In the genomic region with DNA sequence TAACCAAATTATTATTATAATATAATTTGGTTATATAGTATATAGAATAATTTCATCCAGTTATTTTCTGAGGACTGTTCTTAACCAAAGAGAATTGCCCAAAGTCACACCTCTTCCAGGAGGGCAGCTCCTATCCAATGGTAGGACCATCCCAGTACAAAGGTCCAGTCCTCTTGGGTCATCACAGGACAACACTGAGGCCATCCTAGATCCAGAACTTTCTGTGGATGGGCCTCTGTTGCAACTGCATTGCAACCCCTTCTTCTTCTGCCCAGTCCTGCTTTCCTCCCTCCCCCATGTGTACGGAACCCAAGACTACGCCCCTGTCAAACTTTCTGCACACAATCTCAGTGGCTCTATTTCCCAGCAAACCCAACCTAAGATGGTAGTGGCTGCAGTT, we compare ENCODE assay signal across 36 cellular contexts. TPM values are rescaled to one million over a fixed set of nuclear protein-coding genes. Genes with fewer than 3 reads are reported as not detected.
"Had no signal": no experiment of that assay in that cellular context is flagged by ENCODE, and none has a peak within 500 bp of the region (broad histone marks: within the 10 kb centered on the region; RNA-seq: fewer than 3 reads in every experiment).

No MANE protein-coding gene starts in this region.

- H3K4me1 Mint-ChIP-seq: natural killer cell; stimulated activated naive CD8-positive, alpha-beta T cell treated with anti-CD3 and anti-CD28 coated beads, Interleukin-15, amount 100 ng/mL, for 72 hours had no signal

- H3K27me3 Mint-ChIP-seq: type B pancreatic cell had no signal

- H3K4me3 ChIP-seq: neural progenitor cell, pancreas, prostate gland, right atrium auricular region, skin epidermis, smooth muscle cell, spleen, suprapubic skin, testis, tibial artery, transverse colon, upper lobe of right lung, uterus had no signal

- H3K27ac ChIP-seq: neural progenitor cell, neutrophil, pancreas, prostate gland, right atrium auricular region, skin epidermis, spleen, suprapubic skin, testis, tibial artery, transverse colon, upper lobe of right lung, uterus had no signal

- H3K4me3 Mint-ChIP-seq: naive thymus-derived CD4-positive, alpha-beta T cell; natural killer cell; nephron; neural progenitor cell; stimulated activated memory B cell treated with anti-CD40 and anti-IgM and Interleukin-4, amounts not matched to agents 10 μg/mL and 1 μg/mL and 100 μg/mL, for 72 hours; stimulated activated naive CD8-positive, alpha-beta T cell treated with anti-CD3 and anti-CD28 coated beads, Interleukin-15, amount 100 ng/mL, for 72 hours; type B pancreatic cell had no signal

- H3K36me3 ChIP-seq: neural progenitor cell, neutrophil, pancreas, prostate gland, right atrium auricular region, spleen, suprapubic skin, tibial artery, transverse colon, upper lobe of right lung, uterus had no signal

- H2AFZ ChIP-seq: neural progenitor cell had no signal

- H3K4me1 ChIP-seq: prostate gland, right atrium auricular region, testis, tibial artery, transverse colon, upper lobe of right lung, uterus had no signal

- DNase-seq: naive thymus-derived CD4-positive, alpha-beta T cell; natural killer cell; nucleus accumbens; pancreas; retina; spleen; stimulated activated CD4-positive, alpha-beta T cell treated with anti-CD3 and anti-CD28 coated beads, Interleukin-12 subunit alpha, Interleukin-12 subunit beta, amount 100 ng/mL, for 4 hours; stimulated activated CD4-positive, alpha-beta T cell treated with anti-CD3 and anti-CD28 coated beads, Interleukin-1b, Interleukin-23, amount 100 ng/mL, for 48 hours; stimulated activated CD4-positive, alpha-beta T cell treated with anti-CD3 and anti-CD28 coated beads, Interleukin-4, amount 100 ng/mL, for 1 hour; stimulated activated CD4-positive, alpha-beta T cell treated with anti-CD3 and anti-CD28 coated beads, Interleukin-4, amount 100 ng/mL, for 4 hours; stimulated activated CD8-positive, alpha-beta memory T cell treated with anti-CD3 and anti-CD28 coated beads, Interleukin-4, amount 100 ng/mL, for 48 hours; stimulated activated naive CD4-positive, alpha-beta T cell; stimulated activated naive CD8-positive, alpha-beta T cell treated with anti-CD3 and anti-CD28 coated beads, Interleukin-15, amount 100 ng/mL, for 72 hours; stimulated activated naive CD8-positive, alpha-beta T cell treated with anti-CD3 and anti-CD28 coated beads, Interleukin-15, Interleukin-2, amounts not matched to agents 100 U/mL and 50 U/mL, for 24 hours; substantia nigra; testis; tibial artery; transverse colon; upper lobe of right lung; uterus had no signal

- ATAC-seq: naive thymus-derived CD4-positive, alpha-beta T cell; natural killer cell; pancreas; sciatic nerve; stimulated activated memory B cell treated with anti-CD40 and anti-IgM and Interleukin-4, amounts not matched to agents 10 μg/mL and 1 μg/mL and 100 μg/mL, for 72 hours; stimulated activated naive CD8-positive, alpha-beta T cell treated with anti-CD3 and anti-CD28 coated beads, Interleukin-15, amount 100 ng/mL, for 72 hours; stimulated activated naive CD8-positive, alpha-beta T cell treated with anti-CD3 and anti-CD28 coated beads, Interleukin-15, Interleukin-2, amounts not matched to agents 100 U/mL and 50 U/mL, for 24 hours; upper lobe of right lung had no signal

- H3K36me3 Mint-ChIP-seq: naive thymus-derived CD4-positive, alpha-beta T cell; natural killer cell; neural progenitor cell; stimulated activated memory B cell treated with anti-CD40 and anti-IgM and Interleukin-4, amounts not matched to agents 10 μg/mL and 1 μg/mL and 100 μg/mL, for 72 hours; type B pancreatic cell had no signal

- H3K4me2 ChIP-seq: neural progenitor cell, smooth muscle cell had no signal

- H3K9me3 Mint-ChIP-seq: naive thymus-derived CD4-positive, alpha-beta T cell; natural killer cell; nephron; stimulated activated memory B cell treated with anti-CD40 and anti-IgM and Interleukin-4, amounts not matched to agents 10 μg/mL and 1 μg/mL and 100 μg/mL, for 72 hours; stimulated activated naive CD8-positive, alpha-beta T cell treated with anti-CD3 and anti-CD28 coated beads, Interleukin-15, amount 100 ng/mL, for 72 hours; type B pancreatic cell had no signal

- H3K27ac Mint-ChIP-seq: naive thymus-derived CD4-positive, alpha-beta T cell; natural killer cell; nephron; neural progenitor cell; stimulated activated memory B cell treated with anti-CD40 and anti-IgM and Interleukin-4, amounts not matched to agents 10 μg/mL and 1 μg/mL and 100 μg/mL, for 72 hours; stimulated activated naive CD8-positive, alpha-beta T cell treated with anti-CD3 and anti-CD28 coated beads, Interleukin-15, amount 100 ng/mL, for 72 hours; type B pancreatic cell had no signal

- H3K9me3 ChIP-seq: neutrophil, pancreas, prostate gland, right atrium auricular region, spleen, suprapubic skin, testis, tibial artery, transverse colon, upper lobe of right lung, uterus had no signal

- H3K27me3 ChIP-seq: neutrophil, pancreas, right atrium auricular region, spleen, testis, tibial artery, transverse colon, upper lobe of right lung, uterus had no signal

- H3K9ac ChIP-seq: neural progenitor cell had no signal

RNA-seq across cellular contexts. Expression of gene HABP2, which starts 5.4 kb away (rescaled TPM):
- total RNA-seq: naive thymus-derived CD4-positive, alpha-beta T cell; natural killer cell; omental fat pad; posterior vena cava; pulmonary artery endothelial cell; right atrium auricular region; sciatic nerve; smooth muscle cell; spleen; transverse colon; urinary bladder had no signal
- polyA plus RNA-seq: naive thymus-derived CD4-positive, alpha-beta T cell; neural cell; spleen had no signal
